20 cellular contexts compared by ENCODE assay signal in the genomic region with DNA sequence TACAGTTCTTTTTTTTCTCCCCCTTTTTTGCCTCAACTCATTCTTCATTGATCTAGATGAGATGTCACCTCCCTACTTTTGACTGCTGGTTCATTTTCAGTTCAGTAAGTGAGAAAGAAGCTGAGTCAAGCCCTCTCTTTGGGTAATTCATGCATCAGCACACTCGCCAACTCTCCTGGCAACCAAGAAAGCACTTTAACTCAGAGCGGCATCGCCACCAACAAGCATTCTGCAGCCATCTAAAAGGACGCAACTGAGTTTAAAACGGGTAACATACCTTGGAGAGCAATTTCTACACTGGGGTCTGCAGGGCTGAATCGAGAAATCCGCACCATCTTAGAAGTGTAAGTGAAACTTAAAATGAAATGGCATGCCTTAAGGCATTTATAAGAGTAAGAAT.
DNase-seq lines count a peak whose midpoint lies in the region; ATAC-seq and TF ChIP-seq lines count a peak whose summit lies in the region.
"Had no signal": no experiment of that assay in that cellular context is flagged by ENCODE, and none has a peak within 500 bp of the region (broad histone marks: within the 10 kb centered on the region; RNA-seq: fewer than 3 reads in every experiment).

No MANE protein-coding gene starts in this region.

- H3K27me3 Mint-ChIP-seq in T-helper 17 cell: peaks cover 32% of the 10 kb centered on the region

- no peak for TF ChIP-seq EP300 in tibial nerve (IDR thresholded peaks at IDR 0.05)

- no peak overlapping the region for H3K4me3 ChIP-seq in tibial nerve
- H3K4me3 ChIP-seq: GM12878 had no signal

- no peaks in the 10 kb centered on the region for H3K36me3 Mint-ChIP-seq in T-helper 17 cell (ENCODE audit: low read depth)

- no peak overlapping the region for H3K4me3 Mint-ChIP-seq in T-helper 17 cell

- ATAC-seq in T-helper 17 cell: no peak
- ATAC-seq in HG02973 (IDR thresholded peaks at IDR 0.05; ENCODE audit: unreplicated experiment): no peak
- ATAC-seq: GM12878 had no signal

- no peak overlapping the region for H3K27ac Mint-ChIP-seq in T-helper 17 cell

- H3K4me1 ChIP-seq in tibial nerve: peaks cover 0 to 8% (median 0%) of the 10 kb centered on the region in 4 donors

- 83% methylated on average over 7 of the region's 7 CpGs for WGBS in tibial nerve, 2 donors

- H3K27ac ChIP-seq in VCaP: peak overlapping the region; percentile 91
- H3K27ac ChIP-seq in tibial nerve: no peak overlapping the region
- H3K27ac ChIP-seq: C4-2B, RWPE1 had no signal

- peak; percentile 70 for DNase-seq in Ammon's horn (ENCODE audit: low spot score)
- peak; percentile 54 for DNase-seq in inferior parietal cortex (ENCODE audit: extremely low spot score)
- DNase-seq in nucleus accumbens (lab: John Stamatoyannopoulos, UW): peak in 33 of 56 donors; percentile 1 to 65 (median 17)
- no peak for DNase-seq in T-helper 17 cell
- no peak for DNase-seq in tibial nerve (ENCODE audit: low spot score in 2 of 2)
- DNase-seq in NCI-H1436 treated with DMSO at 0.1 percent for 48 hours (lab: John Stamatoyannopoulos, UW): no peak
- DNase-seq: COR-L47; DMS153; H7; Karpas-422; NCI-H1105 treated with DMSO at 0.1 percent for 48 hours; NCI-H2029 treated with DMSO at 0.1 percent for 48 hours; NCI-H345; NCI-H69; NK-92 treated with Interleukin-12 subunit alpha and Interleukin-12 subunit beta, amount 100 ng/mL, for 24 hours had no signal

- H3K36me3 ChIP-seq in tibial nerve: no peaks in the 10 kb centered on the region

- H3K27me3 ChIP-seq in tibial nerve: peaks cover 0 to 3% of the 10 kb centered on the region in 2 donors

- TF ChIP-seq CTCF in VCaP (conservative IDR thresholded peaks at IDR 0.05) (no peak), tibial nerve (IDR thresholded peaks at IDR 0.05) (no peak)

- TF ChIP-seq POLR2A in tibial nerve (IDR thresholded peaks at IDR 0.05): no peak

- H3K9me3 ChIP-seq in T-helper 17 cell (ENCODE audit: control insufficient read depth, low read length, poor library complexity, severe bottlenecking) (no peaks in the 10 kb centered on the region), tibial nerve (no peaks in the 10 kb centered on the region)

- H3K4me1 Mint-ChIP-seq in T-helper 17 cell: no peaks in the 10 kb centered on the region

Comparison
In these comparisons a context has a peak if more than half of its experiments do, and no peak if none do; other contexts are left out.
1. DNase-seq: peak in Ammon's horn (single experiment), inferior parietal cortex (single experiment) and nucleus accumbens (33 of 56); none in T-helper 17 cell (0 of 3), tibial nerve (0 of 2) and NCI-H1436 treated with DMSO at 0.1 percent for 48 hours (single experiment).